In the genomic region with DNA sequence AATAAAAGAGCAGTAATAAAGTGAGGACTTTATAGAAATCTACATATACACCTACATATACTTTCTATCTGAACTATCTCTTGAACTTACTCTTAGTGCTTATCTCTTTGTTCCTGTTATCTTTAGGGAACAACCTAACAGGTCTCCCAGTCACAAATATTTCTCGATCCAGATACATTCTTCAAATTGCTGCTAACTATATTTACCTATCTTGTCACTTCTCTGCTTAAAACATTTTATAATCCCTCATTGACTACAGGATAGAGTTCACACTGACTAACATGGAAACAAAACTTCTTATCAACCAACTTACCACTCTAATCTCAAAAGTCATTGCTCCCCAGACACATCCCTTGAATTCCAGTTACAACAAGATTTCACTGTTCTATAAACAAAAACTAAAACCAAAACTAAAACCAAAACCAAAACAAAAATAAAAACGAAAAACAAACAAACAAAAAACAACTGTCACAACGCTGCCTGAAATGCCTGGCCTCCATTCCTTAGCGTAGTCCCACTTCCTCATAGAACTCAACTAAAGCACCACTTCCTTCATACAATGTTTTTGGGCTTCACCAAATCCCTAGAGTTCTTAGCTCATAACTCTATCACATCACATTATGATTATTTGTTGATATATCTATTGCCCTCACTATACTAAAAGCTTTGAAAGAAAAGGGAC, we compare ENCODE assay signal across 32 cellular contexts.
"Had no signal": no experiment of that assay in that cellular context is flagged by ENCODE, and none has a peak within 500 bp of the region (broad histone marks: within the 10 kb centered on the region; RNA-seq: fewer than 3 reads in every experiment).

No MANE protein-coding gene starts in this region.

- H3K4me1 Mint-ChIP-seq: activated CD4-positive, alpha-beta memory T cell treated with anti-CD3 and anti-CD28 coated beads, Interleukin-2, amount 10 ng/mL, durations not matched to agents 7 days and 5 days; activated CD4-positive, alpha-beta T cell treated with anti-CD3 and anti-CD28 coated beads, Interleukin-2, amount 10 ng/mL, durations not matched to agents 24 days and 14 days; naive thymus-derived CD4-positive, alpha-beta T cell; stimulated activated naive CD8-positive, alpha-beta T cell treated with anti-CD3 and anti-CD28 coated beads, Interleukin-15, amount 100 ng/mL, for 72 hours had no signal

- H3K27ac Mint-ChIP-seq: activated CD4-positive, alpha-beta memory T cell treated with anti-CD3 and anti-CD28 coated beads, Interleukin-2, amount 10 ng/mL, durations not matched to agents 7 days and 5 days; activated CD4-positive, alpha-beta T cell treated with anti-CD3 and anti-CD28 coated beads, Interleukin-2, amount 10 ng/mL, durations not matched to agents 24 days and 14 days; activated T-cell treated with anti-CD3 and anti-CD28 coated beads, Interleukin-2, amount 50 U/mL, for 24 hours; naive thymus-derived CD4-positive, alpha-beta T cell; stimulated activated memory B cell treated with anti-CD40 and anti-IgM and Interleukin-4, amounts not matched to agents 10 μg/mL and 1 μg/mL and 100 μg/mL, for 72 hours; stimulated activated naive CD8-positive, alpha-beta T cell treated with anti-CD3 and anti-CD28 coated beads, Interleukin-15, amount 100 ng/mL, for 72 hours had no signal

- H3K27me3 ChIP-seq: brain microvascular endothelial cell, dorsolateral prefrontal cortex, gastrocnemius medialis, sigmoid colon, upper lobe of right lung had no signal

- ATAC-seq: activated CD4-positive, CD25-positive, alpha-beta regulatory T cell treated with anti-CD3 and anti-CD28 coated beads, Interleukin-2, amount 50 U/mL, for 24 hours; gastrocnemius medialis; left cardiac atrium; naive thymus-derived CD4-positive, alpha-beta T cell; psoas muscle; stimulated activated memory B cell treated with anti-CD40 and anti-IgM and Interleukin-4, amounts not matched to agents 10 μg/mL and 1 μg/mL and 100 μg/mL, for 72 hours; stimulated activated naive CD8-positive, alpha-beta T cell treated with anti-CD3 and anti-CD28 coated beads, Interleukin-15, amount 100 ng/mL, for 72 hours; upper lobe of right lung had no signal

- H3K4me1 ChIP-seq: gastrocnemius medialis, parathyroid adenoma, psoas muscle, sigmoid colon, upper lobe of right lung had no signal

- H3K9me3 Mint-ChIP-seq: activated CD4-positive, alpha-beta memory T cell treated with anti-CD3 and anti-CD28 coated beads, Interleukin-2, amount 10 ng/mL, durations not matched to agents 7 days and 5 days; activated CD4-positive, alpha-beta T cell treated with anti-CD3 and anti-CD28 coated beads, Interleukin-2, amount 10 ng/mL, durations not matched to agents 24 days and 14 days; activated T-cell treated with anti-CD3 and anti-CD28 coated beads, Interleukin-2, amount 50 U/mL, for 24 hours; naive thymus-derived CD4-positive, alpha-beta T cell; stimulated activated memory B cell treated with anti-CD40 and anti-IgM and Interleukin-4, amounts not matched to agents 10 μg/mL and 1 μg/mL and 100 μg/mL, for 72 hours; stimulated activated naive CD8-positive, alpha-beta T cell treated with anti-CD3 and anti-CD28 coated beads, Interleukin-15, amount 100 ng/mL, for 72 hours had no signal

- H3K4me3 ChIP-seq: coronary artery, dorsolateral prefrontal cortex, gastrocnemius medialis, psoas muscle, sigmoid colon, upper lobe of right lung had no signal

- H3K27ac ChIP-seq: brain microvascular endothelial cell, coronary artery, dorsolateral prefrontal cortex, gastrocnemius medialis, parathyroid adenoma, psoas muscle, sigmoid colon, upper lobe of right lung, WERI-Rb-1 had no signal

- H3K36me3 Mint-ChIP-seq: naive thymus-derived CD4-positive, alpha-beta T cell; stimulated activated memory B cell treated with anti-CD40 and anti-IgM and Interleukin-4, amounts not matched to agents 10 μg/mL and 1 μg/mL and 100 μg/mL, for 72 hours had no signal

- H3K79me2 ChIP-seq: parathyroid adenoma had no signal

- H3K4me3 Mint-ChIP-seq: activated CD4-positive, alpha-beta memory T cell treated with anti-CD3 and anti-CD28 coated beads, Interleukin-2, amount 10 ng/mL, durations not matched to agents 7 days and 5 days; activated CD4-positive, alpha-beta T cell treated with anti-CD3 and anti-CD28 coated beads, Interleukin-2, amount 10 ng/mL, durations not matched to agents 24 days and 14 days; activated T-cell treated with anti-CD3 and anti-CD28 coated beads, Interleukin-2, amount 50 U/mL, for 24 hours; naive thymus-derived CD4-positive, alpha-beta T cell; neural crest cell; stimulated activated memory B cell treated with anti-CD40 and anti-IgM and Interleukin-4, amounts not matched to agents 10 μg/mL and 1 μg/mL and 100 μg/mL, for 72 hours; stimulated activated naive CD8-positive, alpha-beta T cell treated with anti-CD3 and anti-CD28 coated beads, Interleukin-15, amount 100 ng/mL, for 72 hours had no signal

- H3K9ac ChIP-seq: parathyroid adenoma had no signal

- H3K27me3 Mint-ChIP-seq: activated CD4-positive, alpha-beta memory T cell treated with anti-CD3 and anti-CD28 coated beads, Interleukin-2, amount 10 ng/mL, durations not matched to agents 7 days and 5 days; activated CD4-positive, alpha-beta T cell treated with anti-CD3 and anti-CD28 coated beads, Interleukin-2, amount 10 ng/mL, durations not matched to agents 24 days and 14 days; activated T-cell treated with anti-CD3 and anti-CD28 coated beads, Interleukin-2, amount 50 U/mL, for 24 hours; stimulated activated memory B cell treated with anti-CD40 and anti-IgM and Interleukin-4, amounts not matched to agents 10 μg/mL and 1 μg/mL and 100 μg/mL, for 72 hours; stimulated activated naive CD8-positive, alpha-beta T cell treated with anti-CD3 and anti-CD28 coated beads, Interleukin-15, amount 100 ng/mL, for 72 hours had no signal

- DNase-seq: activated CD4-positive, alpha-beta memory T cell treated with anti-CD3 and anti-CD28 coated beads, Interleukin-2, amount 10 ng/mL, durations not matched to agents 7 days and 5 days; activated CD4-positive, alpha-beta T cell treated with anti-CD3 and anti-CD28 coated beads, Interleukin-2, amount 10 ng/mL, durations not matched to agents 24 days and 14 days; activated CD8-positive, alpha-beta memory T cell treated with anti-CD3 and anti-CD28 coated beads, Interleukin-2, amount 50 U/mL, for 48 hours; activated gamma-delta T cell; activated naive CD4-positive, alpha-beta T cell treated with anti-CD3 and anti-CD28 coated beads, Interleukin-2, amount 50 U/mL, for 16 hours; activated T-cell treated with anti-CD3 and anti-CD28 coated beads, Interleukin-2, amount 50 U/mL, for 24 hours; amniotic stem cell; brain microvascular endothelial cell; dorsolateral prefrontal cortex; effector memory CD4-positive, alpha-beta T cell; gastrocnemius medialis; glutamatergic neuron; left cardiac atrium; mammary epithelial cell; midbrain; naive thymus-derived CD4-positive, alpha-beta T cell; occipital lobe; psoas muscle; sigmoid colon; small intestine; stimulated activated CD4-positive, alpha-beta T cell treated with anti-CD3 and anti-CD28 coated beads, Interleukin-1b, Interleukin-23, amount 100 ng/mL, for 48 hours; stimulated activated CD4-positive, alpha-beta T cell treated with anti-CD3 and anti-CD28 coated beads, Interleukin-4, amount 100 ng/mL, for 4 hours; stimulated activated CD8-positive, alpha-beta memory T cell treated with anti-CD3 and anti-CD28 coated beads, Interleukin-4, amount 100 ng/mL, for 48 hours; stimulated activated naive CD8-positive, alpha-beta T cell treated with anti-CD3 and anti-CD28 coated beads, Interleukin-15, amount 100 ng/mL, for 72 hours; substantia nigra; upper lobe of right lung; WERI-Rb-1 had no signal

- H3K9me3 ChIP-seq: gastrocnemius medialis, psoas muscle, sigmoid colon, upper lobe of right lung had no signal

- H3K36me3 ChIP-seq: brain microvascular endothelial cell, gastrocnemius medialis, sigmoid colon, upper lobe of right lung, WERI-Rb-1 had no signal

- H2AFZ ChIP-seq: parathyroid adenoma had no signal
